Comparison of ENCODE assay signal across 1 cellular context in genomic region chr12:117048585-117048904, GRCh38.
A peak's percentile ranks its signal among the peaks of the same experiment; 100 is the strongest.
TF ChIP-seq lines count a peak whose summit lies in the region.

No MANE protein-coding gene starts in this region.

TF ChIP-seq in HepG2, 621 proteins besides CTCF, POLR2A, EP300 and RAD21 (continued from another document):
- TF ChIP-seq PAXIP1 (CRISPR knock-in tag; conservative IDR thresholded peaks at IDR 0.05) (no peak), ADNP (CRISPR knock-in tag; IDR thresholded peaks at IDR 0.05) (no peak), HDAC6 (IDR thresholded peaks at IDR 0.05; ENCODE audit: low read depth, low read length) (no peak), AKAP8 (CRISPR knock-in tag; IDR thresholded peaks at IDR 0.05) (peak; percentile 92; the same call in 1 of the 2 replicates), NR2F2 (IDR thresholded peaks at IDR 0.05; ENCODE audit: borderline replicate concordance, low read depth) (no peak), HMG20B (CRISPR knock-in tag; conservative IDR thresholded peaks at IDR 0.05) (no peak), NFIC (IDR thresholded peaks at IDR 0.05; ENCODE audit: low read length) (no peak), ZFX (CRISPR knock-in tag; IDR thresholded peaks at IDR 0.05; ENCODE audit: low read depth) (0 out of 2 replicates have a peak, but pooled peaks have one; percentile 30), ZNF878 (CRISPR knock-in tag; IDR thresholded peaks at IDR 0.05) (no peak), SATB2 (CRISPR knock-in tag; IDR thresholded peaks at IDR 0.05) (no peak), CEBPG (CRISPR knock-in tag; IDR thresholded peaks at IDR 0.05) (no peak), ATF7 (IDR thresholded peaks at IDR 0.05) (no peak), ATF7 (CRISPR knock-in tag; IDR thresholded peaks at IDR 0.05) (0 out of 2 replicates have a peak, but pooled peaks have one; percentile 2), ZKSCAN1 (IDR thresholded peaks at IDR 0.05; ENCODE audit: low read length) (peak; percentile 69), ZNF468 (CRISPR knock-in tag; IDR thresholded peaks at IDR 0.05) (no peak), EZH2 (conservative IDR thresholded peaks at IDR 0.05; ENCODE audit: low read depth, low read length) (no peak)
- TF ChIP-seq, protein P1, sequence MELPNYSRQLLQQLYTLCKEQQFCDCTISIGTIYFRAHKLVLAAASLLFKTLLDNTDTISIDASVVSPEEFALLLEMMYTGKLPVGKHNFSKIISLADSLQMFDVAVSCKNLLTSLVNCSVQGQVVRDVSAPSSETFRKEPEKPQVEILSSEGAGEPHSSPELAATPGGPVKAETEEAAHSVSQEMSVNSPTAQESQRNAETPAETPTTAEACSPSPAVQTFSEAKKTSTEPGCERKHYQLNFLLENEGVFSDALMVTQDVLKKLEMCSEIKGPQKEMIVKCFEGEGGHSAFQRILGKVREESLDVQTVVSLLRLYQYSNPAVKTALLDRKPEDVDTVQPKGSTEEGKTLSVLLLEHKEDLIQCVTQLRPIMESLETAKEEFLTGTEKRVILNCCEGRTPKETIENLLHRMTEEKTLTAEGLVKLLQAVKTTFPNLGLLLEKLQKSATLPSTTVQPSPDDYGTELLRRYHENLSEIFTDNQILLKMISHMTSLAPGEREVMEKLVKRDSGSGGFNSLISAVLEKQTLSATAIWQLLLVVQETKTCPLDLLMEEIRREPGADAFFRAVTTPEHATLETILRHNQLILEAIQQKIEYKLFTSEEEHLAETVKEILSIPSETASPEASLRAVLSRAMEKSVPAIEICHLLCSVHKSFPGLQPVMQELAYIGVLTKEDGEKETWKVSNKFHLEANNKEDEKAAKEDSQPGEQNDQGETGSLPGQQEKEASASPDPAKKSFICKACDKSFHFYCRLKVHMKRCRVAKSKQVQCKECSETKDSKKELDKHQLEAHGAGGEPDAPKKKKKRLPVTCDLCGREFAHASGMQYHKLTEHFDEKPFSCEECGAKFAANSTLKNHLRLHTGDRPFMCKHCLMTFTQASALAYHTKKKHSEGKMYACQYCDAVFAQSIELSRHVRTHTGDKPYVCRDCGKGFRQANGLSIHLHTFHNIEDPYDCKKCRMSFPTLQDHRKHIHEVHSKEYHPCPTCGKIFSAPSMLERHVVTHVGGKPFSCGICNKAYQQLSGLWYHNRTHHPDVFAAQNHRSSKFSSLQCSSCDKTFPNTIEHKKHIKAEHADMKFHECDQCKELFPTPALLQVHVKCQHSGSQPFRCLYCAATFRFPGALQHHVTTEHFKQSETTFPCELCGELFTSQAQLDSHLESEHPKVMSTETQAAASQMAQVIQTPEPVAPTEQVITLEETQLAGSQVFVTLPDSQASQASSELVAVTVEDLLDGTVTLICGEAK (IDR thresholded peaks at IDR 0.05): no peak
- TF ChIP-seq, protein P1 (CRISPR knock-in tag; IDR thresholded peaks at IDR 0.05): no peak
- TF ChIP-seq, protein P2, sequence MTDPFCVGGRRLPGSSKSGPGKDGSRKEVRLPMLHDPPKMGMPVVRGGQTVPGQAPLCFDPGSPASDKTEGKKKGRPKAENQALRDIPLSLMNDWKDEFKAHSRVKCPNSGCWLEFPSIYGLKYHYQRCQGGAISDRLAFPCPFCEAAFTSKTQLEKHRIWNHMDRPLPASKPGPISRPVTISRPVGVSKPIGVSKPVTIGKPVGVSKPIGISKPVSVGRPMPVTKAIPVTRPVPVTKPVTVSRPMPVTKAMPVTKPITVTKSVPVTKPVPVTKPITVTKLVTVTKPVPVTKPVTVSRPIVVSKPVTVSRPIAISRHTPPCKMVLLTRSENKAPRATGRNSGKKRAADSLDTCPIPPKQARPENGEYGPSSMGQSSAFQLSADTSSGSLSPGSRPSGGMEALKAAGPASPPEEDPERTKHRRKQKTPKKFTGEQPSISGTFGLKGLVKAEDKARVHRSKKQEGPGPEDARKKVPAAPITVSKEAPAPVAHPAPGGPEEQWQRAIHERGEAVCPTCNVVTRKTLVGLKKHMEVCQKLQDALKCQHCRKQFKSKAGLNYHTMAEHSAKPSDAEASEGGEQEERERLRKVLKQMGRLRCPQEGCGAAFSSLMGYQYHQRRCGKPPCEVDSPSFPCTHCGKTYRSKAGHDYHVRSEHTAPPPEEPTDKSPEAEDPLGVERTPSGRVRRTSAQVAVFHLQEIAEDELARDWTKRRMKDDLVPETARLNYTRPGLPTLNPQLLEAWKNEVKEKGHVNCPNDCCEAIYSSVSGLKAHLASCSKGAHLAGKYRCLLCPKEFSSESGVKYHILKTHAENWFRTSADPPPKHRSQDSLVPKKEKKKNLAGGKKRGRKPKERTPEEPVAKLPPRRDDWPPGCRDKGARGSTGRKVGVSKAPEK (CRISPR knock-in tag; IDR thresholded peaks at IDR 0.05; ENCODE audit: borderline replicate concordance): no peak
- TF ChIP-seq, protein P3, sequence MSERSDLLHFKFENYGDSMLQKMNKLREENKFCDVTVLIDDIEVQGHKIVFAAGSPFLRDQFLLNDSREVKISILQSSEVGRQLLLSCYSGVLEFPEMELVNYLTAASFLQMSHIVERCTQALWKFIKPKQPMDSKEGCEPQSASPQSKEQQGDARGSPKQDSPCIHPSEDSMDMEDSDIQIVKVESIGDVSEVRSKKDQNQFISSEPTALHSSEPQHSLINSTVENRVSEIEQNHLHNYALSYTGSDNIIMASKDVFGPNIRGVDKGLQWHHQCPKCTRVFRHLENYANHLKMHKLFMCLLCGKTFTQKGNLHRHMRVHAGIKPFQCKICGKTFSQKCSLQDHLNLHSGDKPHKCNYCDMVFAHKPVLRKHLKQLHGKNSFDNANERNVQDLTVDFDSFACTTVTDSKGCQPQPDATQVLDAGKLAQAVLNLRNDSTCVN (CRISPR knock-in tag; IDR thresholded peaks at IDR 0.05; ENCODE audit: borderline replicate concordance): no peak
- TF ChIP-seq, protein P4, sequence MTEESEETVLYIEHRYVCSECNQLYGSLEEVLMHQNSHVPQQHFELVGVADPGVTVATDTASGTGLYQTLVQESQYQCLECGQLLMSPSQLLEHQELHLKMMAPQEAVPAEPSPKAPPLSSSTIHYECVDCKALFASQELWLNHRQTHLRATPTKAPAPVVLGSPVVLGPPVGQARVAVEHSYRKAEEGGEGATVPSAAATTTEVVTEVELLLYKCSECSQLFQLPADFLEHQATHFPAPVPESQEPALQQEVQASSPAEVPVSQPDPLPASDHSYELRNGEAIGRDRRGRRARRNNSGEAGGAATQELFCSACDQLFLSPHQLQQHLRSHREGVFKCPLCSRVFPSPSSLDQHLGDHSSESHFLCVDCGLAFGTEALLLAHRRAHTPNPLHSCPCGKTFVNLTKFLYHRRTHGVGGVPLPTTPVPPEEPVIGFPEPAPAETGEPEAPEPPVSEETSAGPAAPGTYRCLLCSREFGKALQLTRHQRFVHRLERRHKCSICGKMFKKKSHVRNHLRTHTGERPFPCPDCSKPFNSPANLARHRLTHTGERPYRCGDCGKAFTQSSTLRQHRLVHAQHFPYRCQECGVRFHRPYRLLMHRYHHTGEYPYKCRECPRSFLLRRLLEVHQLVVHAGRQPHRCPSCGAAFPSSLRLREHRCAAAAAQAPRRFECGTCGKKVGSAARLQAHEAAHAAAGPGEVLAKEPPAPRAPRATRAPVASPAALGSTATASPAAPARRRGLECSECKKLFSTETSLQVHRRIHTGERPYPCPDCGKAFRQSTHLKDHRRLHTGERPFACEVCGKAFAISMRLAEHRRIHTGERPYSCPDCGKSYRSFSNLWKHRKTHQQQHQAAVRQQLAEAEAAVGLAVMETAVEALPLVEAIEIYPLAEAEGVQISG (CRISPR knock-in tag; IDR thresholded peaks at IDR 0.05): peak; percentile 12; the same call in 1 of the 2 replicates
